In genomic region chr10:68720793-68721672, GRCh38 we compare ENCODE assay signal across 1 cellular context.
TF ChIP-seq lines count a peak whose summit lies in the region.

Gene CCAR1 (plus strand): TSS chr10:68721239. CDS start chr10:68722505, 1,266 bp downstream.

TF ChIP-seq in A549, 52 proteins besides CTCF, POLR2A, EP300 and RAD21 (continued from another document):
- TF ChIP-seq, protein P1, sequence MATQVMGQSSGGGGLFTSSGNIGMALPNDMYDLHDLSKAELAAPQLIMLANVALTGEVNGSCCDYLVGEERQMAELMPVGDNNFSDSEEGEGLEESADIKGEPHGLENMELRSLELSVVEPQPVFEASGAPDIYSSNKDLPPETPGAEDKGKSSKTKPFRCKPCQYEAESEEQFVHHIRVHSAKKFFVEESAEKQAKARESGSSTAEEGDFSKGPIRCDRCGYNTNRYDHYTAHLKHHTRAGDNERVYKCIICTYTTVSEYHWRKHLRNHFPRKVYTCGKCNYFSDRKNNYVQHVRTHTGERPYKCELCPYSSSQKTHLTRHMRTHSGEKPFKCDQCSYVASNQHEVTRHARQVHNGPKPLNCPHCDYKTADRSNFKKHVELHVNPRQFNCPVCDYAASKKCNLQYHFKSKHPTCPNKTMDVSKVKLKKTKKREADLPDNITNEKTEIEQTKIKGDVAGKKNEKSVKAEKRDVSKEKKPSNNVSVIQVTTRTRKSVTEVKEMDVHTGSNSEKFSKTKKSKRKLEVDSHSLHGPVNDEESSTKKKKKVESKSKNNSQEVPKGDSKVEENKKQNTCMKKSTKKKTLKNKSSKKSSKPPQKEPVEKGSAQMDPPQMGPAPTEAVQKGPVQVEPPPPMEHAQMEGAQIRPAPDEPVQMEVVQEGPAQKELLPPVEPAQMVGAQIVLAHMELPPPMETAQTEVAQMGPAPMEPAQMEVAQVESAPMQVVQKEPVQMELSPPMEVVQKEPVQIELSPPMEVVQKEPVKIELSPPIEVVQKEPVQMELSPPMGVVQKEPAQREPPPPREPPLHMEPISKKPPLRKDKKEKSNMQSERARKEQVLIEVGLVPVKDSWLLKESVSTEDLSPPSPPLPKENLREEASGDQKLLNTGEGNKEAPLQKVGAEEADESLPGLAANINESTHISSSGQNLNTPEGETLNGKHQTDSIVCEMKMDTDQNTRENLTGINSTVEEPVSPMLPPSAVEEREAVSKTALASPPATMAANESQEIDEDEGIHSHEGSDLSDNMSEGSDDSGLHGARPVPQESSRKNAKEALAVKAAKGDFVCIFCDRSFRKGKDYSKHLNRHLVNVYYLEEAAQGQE (IDR thresholded peaks at IDR 0.05), result no peak
- TF ChIP-seq TP53 (CRISPR knock-in tag; IDR thresholded peaks at IDR 0.05), result no peak; the same call in 1 of the 2 replicates
- TF ChIP-seq HEYL (CRISPR knock-in tag; IDR thresholded peaks at IDR 0.05), result 0 out of 2 replicates have a peak, but pooled peaks have one; percentile 57
- TF ChIP-seq HOXB5 (CRISPR knock-in tag; IDR thresholded peaks at IDR 0.05), result peak; percentile 63; the same call in 1 of the 2 replicates
- no peak for TF ChIP-seq NPAS2 (CRISPR knock-in tag; IDR thresholded peaks at IDR 0.05; ENCODE audit: borderline replicate concordance)
- no peak for TF ChIP-seq HOXA7 (CRISPR knock-in tag; IDR thresholded peaks at IDR 0.05)
- TF ChIP-seq, protein P2, sequence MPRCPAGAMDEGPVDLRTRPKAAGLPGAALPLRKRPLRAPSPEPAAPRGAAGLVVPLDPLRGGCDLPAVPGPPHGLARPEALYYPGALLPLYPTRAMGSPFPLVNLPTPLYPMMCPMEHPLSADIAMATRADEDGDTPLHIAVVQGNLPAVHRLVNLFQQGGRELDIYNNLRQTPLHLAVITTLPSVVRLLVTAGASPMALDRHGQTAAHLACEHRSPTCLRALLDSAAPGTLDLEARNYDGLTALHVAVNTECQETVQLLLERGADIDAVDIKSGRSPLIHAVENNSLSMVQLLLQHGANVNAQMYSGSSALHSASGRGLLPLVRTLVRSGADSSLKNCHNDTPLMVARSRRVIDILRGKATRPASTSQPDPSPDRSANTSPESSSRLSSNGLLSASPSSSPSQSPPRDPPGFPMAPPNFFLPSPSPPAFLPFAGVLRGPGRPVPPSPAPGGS (IDR thresholded peaks at IDR 0.05), result peak; percentile 73; the same call in 1 of the 3 replicates
- peak; percentile 67; the same call in 1 of the 2 replicates for TF ChIP-seq ATOH8 (CRISPR knock-in tag; IDR thresholded peaks at IDR 0.05; ENCODE audit: low read depth)
- no peak for TF ChIP-seq HOXB13 (CRISPR knock-in tag; IDR thresholded peaks at IDR 0.05; ENCODE audit: low read depth)
- TF ChIP-seq, protein P3, sequence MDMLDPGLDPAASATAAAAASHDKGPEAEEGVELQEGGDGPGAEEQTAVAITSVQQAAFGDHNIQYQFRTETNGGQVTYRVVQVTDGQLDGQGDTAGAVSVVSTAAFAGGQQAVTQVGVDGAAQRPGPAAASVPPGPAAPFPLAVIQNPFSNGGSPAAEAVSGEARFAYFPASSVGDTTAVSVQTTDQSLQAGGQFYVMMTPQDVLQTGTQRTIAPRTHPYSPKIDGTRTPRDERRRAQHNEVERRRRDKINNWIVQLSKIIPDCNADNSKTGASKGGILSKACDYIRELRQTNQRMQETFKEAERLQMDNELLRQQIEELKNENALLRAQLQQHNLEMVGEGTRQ (IDR thresholded peaks at IDR 0.05), result peak; percentile 97
- no peak for TF ChIP-seq FOSL2 (IDR thresholded peaks at IDR 0.05)
- no peak for TF ChIP-seq FOSL2 (CRISPR knock-in tag; IDR thresholded peaks at IDR 0.05)
- TF ChIP-seq JUN (IDR thresholded peaks at IDR 0.05), result peak; percentile 38 to 85; a peak in 3 of 5 replicates
- no peak for TF ChIP-seq CEBPB (IDR thresholded peaks at IDR 0.05)
- TF ChIP-seq ESRRA (IDR thresholded peaks at IDR 0.05; ENCODE audit: borderline replicate concordance, low read length), result no peak
- no peak for TF ChIP-seq TFCP2L1 (CRISPR knock-in tag; IDR thresholded peaks at IDR 0.05)
- TF ChIP-seq HMGXB4 (CRISPR knock-in tag; IDR thresholded peaks at IDR 0.05; ENCODE audit: borderline replicate concordance), result no peak
- TF ChIP-seq JUNB (IDR thresholded peaks at IDR 0.05), result no peak
- TF ChIP-seq RFX5 (IDR thresholded peaks at IDR 0.05), result no peak
- TF ChIP-seq E2F6 (IDR thresholded peaks at IDR 0.05; ENCODE audit: borderline replicate concordance, low read depth), result peak; percentile 95
- TF ChIP-seq FOXS1 (CRISPR knock-in tag; IDR thresholded peaks at IDR 0.05), result no peak; the same call in 1 of the 2 replicates
- no peak for TF ChIP-seq NFE2L2 (conservative IDR thresholded peaks at IDR 0.05; ENCODE audit: low read length)
- no peak; the same call in 1 of the 2 replicates for TF ChIP-seq ZNF302 (CRISPR knock-in tag; IDR thresholded peaks at IDR 0.05)
- TF ChIP-seq CHD2 (IDR thresholded peaks at IDR 0.05; ENCODE audit: low read length, partially characterized antibody), result no peak
- TF ChIP-seq, protein P4, sequence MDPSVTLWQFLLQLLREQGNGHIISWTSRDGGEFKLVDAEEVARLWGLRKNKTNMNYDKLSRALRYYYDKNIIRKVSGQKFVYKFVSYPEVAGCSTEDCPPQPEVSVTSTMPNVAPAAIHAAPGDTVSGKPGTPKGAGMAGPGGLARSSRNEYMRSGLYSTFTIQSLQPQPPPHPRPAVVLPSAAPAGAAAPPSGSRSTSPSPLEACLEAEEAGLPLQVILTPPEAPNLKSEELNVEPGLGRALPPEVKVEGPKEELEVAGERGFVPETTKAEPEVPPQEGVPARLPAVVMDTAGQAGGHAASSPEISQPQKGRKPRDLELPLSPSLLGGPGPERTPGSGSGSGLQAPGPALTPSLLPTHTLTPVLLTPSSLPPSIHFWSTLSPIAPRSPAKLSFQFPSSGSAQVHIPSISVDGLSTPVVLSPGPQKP (IDR thresholded peaks at IDR 0.05; ENCODE audit: low read depth, low read length), result no peak
